ENCODE assay signal across 1 cellular context in the genomic region with DNA sequence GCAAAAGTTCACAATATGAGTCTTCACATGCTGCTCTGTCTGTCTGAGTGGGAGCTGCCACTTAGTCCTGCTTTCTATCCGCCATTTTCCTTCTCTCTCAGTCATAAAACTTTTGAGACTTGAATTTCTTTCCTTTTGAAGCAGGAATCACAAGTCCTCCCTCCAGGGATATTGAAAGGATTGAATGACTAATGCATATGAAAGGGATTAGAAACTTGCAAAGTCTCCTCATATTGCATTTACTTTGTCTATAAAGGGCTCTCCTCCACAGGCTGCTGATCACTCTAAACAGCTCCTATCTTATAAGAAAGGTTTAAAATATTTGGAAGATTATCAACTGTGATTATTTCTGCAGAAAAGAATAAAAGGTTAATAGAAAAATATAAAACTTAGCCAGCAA.
TF ChIP-seq lines count a peak whose summit lies in the region.

No MANE protein-coding gene starts in this region.

TF ChIP-seq in GM23338, 12 proteins besides CTCF, POLR2A, EP300 and RAD21:
- TF ChIP-seq ZNF462 (CRISPR knock-in tag; IDR thresholded peaks at IDR 0.05) (no peak), ZNF114 (CRISPR knock-in tag; IDR thresholded peaks at IDR 0.05) (no peak), NANOG (IDR thresholded peaks at IDR 0.05; ENCODE audit: borderline replicate concordance) (no peak), JUNB (IDR thresholded peaks at IDR 0.05; ENCODE audit: unreplicated experiment) (no peak), ZNF331 (CRISPR knock-in tag; IDR thresholded peaks at IDR 0.05; ENCODE audit: low read depth) (no peak), POLR2AphosphoS5 (IDR thresholded peaks at IDR 0.05; ENCODE audit: low read depth) (no peak), ETS1 (IDR thresholded peaks at IDR 0.05) (no peak), EZH2 (IDR thresholded peaks at IDR 0.05; ENCODE audit: low read depth, unreplicated experiment) (no peak), STAT1 (IDR thresholded peaks at IDR 0.05; ENCODE audit: unreplicated experiment) (no peak), EZH2phosphoT487 (IDR thresholded peaks at IDR 0.05; ENCODE audit: unreplicated experiment) (no peak), CREB1 (CRISPR knock-in tag; IDR thresholded peaks at IDR 0.05; ENCODE audit: low read depth) (no peak)
- TF ChIP-seq, protein P1, sequence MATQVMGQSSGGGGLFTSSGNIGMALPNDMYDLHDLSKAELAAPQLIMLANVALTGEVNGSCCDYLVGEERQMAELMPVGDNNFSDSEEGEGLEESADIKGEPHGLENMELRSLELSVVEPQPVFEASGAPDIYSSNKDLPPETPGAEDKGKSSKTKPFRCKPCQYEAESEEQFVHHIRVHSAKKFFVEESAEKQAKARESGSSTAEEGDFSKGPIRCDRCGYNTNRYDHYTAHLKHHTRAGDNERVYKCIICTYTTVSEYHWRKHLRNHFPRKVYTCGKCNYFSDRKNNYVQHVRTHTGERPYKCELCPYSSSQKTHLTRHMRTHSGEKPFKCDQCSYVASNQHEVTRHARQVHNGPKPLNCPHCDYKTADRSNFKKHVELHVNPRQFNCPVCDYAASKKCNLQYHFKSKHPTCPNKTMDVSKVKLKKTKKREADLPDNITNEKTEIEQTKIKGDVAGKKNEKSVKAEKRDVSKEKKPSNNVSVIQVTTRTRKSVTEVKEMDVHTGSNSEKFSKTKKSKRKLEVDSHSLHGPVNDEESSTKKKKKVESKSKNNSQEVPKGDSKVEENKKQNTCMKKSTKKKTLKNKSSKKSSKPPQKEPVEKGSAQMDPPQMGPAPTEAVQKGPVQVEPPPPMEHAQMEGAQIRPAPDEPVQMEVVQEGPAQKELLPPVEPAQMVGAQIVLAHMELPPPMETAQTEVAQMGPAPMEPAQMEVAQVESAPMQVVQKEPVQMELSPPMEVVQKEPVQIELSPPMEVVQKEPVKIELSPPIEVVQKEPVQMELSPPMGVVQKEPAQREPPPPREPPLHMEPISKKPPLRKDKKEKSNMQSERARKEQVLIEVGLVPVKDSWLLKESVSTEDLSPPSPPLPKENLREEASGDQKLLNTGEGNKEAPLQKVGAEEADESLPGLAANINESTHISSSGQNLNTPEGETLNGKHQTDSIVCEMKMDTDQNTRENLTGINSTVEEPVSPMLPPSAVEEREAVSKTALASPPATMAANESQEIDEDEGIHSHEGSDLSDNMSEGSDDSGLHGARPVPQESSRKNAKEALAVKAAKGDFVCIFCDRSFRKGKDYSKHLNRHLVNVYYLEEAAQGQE (IDR thresholded peaks at IDR 0.05; ENCODE audit: unreplicated experiment) = no peak
